1 cellular context compared by ENCODE assay signal in the genomic region with DNA sequence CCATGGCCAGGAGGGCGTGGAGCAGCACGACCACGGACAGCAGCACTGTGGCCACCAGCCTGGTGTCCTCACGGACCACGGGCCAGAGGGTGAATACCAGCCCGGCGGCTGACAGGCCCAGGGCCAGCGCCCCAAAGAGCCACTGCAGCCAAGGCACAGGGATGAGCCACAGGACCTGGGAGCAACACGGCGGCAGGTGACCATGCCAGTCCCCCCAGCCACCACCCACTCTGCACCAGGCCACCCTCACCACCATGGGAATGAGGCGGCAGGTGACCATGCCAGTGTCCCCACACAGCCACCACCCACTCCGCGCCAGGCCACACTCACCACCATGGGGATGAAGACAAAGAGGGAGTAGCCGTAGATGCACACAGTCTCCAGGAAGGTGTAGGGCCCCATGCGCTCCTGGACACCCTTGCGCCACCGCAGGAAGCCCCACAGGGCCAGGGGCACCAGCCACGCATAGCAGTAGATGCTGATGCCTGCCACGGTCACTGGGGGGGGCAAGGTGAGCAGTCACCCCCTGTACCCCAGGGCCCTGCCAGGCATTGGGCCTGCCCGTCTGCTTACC.
TF ChIP-seq lines count a peak whose summit lies in the region.

No MANE protein-coding gene starts in this region.

TF ChIP-seq in H1, 55 proteins besides CTCF, POLR2A, EP300 and RAD21:
- no peak for TF ChIP-seq RXRA (IDR thresholded peaks at IDR 0.05; ENCODE audit: insufficient read depth, low read depth, low read length)
- peak; percentile 25; the same call in 1 of the 2 replicates for TF ChIP-seq POLR2AphosphoS5 (IDR thresholded peaks at IDR 0.05; ENCODE audit: low read depth, low read length)
